ENCODE assay signal across 27 cellular contexts in the genomic region with DNA sequence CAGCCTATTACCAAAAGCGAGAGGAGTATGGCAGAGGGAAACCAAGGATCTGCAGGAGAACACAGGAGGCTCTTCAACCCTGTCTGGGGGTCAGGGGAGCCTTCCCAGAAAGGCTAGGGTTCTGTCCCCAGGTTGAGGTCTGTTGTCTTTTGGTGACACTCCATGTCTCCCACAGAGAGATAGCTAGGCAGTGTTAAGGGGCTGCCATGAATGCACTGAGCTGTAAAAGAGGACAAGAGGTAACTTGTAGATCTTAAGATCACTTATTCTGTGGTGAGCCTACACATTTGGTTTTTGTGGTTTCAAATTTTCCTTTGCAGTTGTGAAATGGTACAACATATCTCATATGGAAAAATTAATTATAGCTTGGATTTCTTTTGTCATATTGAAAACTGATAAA.
"Had no signal": no experiment of that assay in that cellular context is flagged by ENCODE, and none has a peak within 500 bp of the region (broad histone marks: within the 10 kb centered on the region; RNA-seq: fewer than 3 reads in every experiment).

No MANE protein-coding gene starts in this region.

- H3K4me1 ChIP-seq: uterus had no signal

- FAIRE-seq: endothelial cell of umbilical vein had no signal

- H3K9me3 ChIP-seq: left lung, sigmoid colon, uterus had no signal

- H3K27ac ChIP-seq: brain microvascular endothelial cell, left lung, sigmoid colon, uterus had no signal

- ATAC-seq: activated CD4-positive, alpha-beta T cell treated with anti-CD3 and anti-CD28 coated beads for 36 hours; activated T-cell treated with anti-CD3 and anti-CD28 coated beads, Interleukin-2, amount 50 U/mL, for 72 hours; effector memory CD8-positive, alpha-beta T cell; esophagus mucosa; left lung; natural killer cell; stimulated activated naive B cell treated with anti-CD40 and anti-IgM and Interleukin-4, amounts not matched to agents 10 μg/mL and 1 μg/mL and 100 μg/mL, for 72 hours had no signal

- DNase-seq: activated B cell treated with CpG ODN at 0.5 μM for 24 hours; activated CD4-positive, alpha-beta T cell treated with anti-CD3 and anti-CD28 coated beads for 36 hours; activated CD4-positive, alpha-beta T cell treated with anti-CD3 and anti-CD28 coated beads, Interleukin-2, amount 50 U/mL, for 48 hours; activated effector memory CD4-positive, alpha-beta T cell treated with anti-CD3 and anti-CD28 coated beads, Interleukin-2, amount 50 U/mL, for 16 hours; activated naive CD4-positive, alpha-beta T cell treated with anti-CD3 and anti-CD28 coated beads, Interleukin-2, amount 10 ng/mL, durations not matched to agents 7 days and 5 days; activated T-cell treated with anti-CD3 and anti-CD28 coated beads, Interleukin-2, amount 50 U/mL, for 72 hours; aorta; brain microvascular endothelial cell; central memory CD4-positive, alpha-beta T cell; dermis blood vessel endothelial cell; effector memory CD8-positive, alpha-beta T cell; foreskin melanocyte; immature natural killer cell; kidney glomerular epithelial cell; left lung; natural killer cell; retina; sigmoid colon; stimulated activated CD4-positive, alpha-beta T cell treated with anti-CD3 and anti-CD28 coated beads, Interleukin-2, amount 100 ng/mL, for 48 hours; stimulated activated CD8-positive, alpha-beta memory T cell treated with anti-CD3 and anti-CD28 coated beads, Interleukin-4, amount 100 ng/mL, for 48 hours; stimulated activated naive B cell treated with anti-CD40 and anti-IgM and Interleukin-4, amounts not matched to agents 10 μg/mL and 1 μg/mL and 100 μg/mL, for 72 hours; T-helper 9 cell; trophoblast cell; uterus had no signal

- H3K4me3 ChIP-seq: left lung, lung, sigmoid colon, uterus had no signal
